In the genomic region with DNA sequence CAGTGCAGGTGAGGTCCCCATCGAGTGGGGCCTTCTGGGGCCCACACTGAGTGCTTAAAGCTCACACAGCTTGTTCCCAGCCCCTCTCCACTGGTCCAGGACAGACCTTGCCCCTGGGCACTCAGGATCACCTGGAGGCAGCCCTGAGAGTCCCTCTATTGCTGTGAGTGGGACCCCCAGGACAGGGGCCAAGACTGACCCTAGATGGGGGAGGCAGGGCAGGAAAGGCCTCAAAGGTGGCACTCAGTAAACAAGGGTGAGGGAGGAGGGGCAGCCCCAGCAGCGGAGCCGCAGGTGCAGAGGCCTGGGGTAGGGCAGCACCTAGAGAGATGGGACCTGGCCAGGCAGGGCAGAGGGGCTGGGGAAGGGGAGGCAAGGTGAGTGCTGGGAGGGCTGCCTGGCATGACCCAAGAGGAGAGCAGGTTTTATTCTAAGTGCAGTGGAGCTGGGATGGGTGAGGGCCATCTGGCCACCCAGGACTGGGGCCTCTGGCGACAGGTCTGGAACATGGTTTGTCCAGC, we compare ENCODE assay signal across 20 cellular contexts. TPM values are rescaled to one million over a fixed set of nuclear protein-coding genes. Genes with fewer than 3 reads are reported as not detected.
DNase-seq lines count a peak whose midpoint lies in the region; ATAC-seq lines count a peak whose summit lies in the region.
"Had no signal": no experiment of that assay in that cellular context is flagged by ENCODE, and none has a peak within 500 bp of the region (broad histone marks: within the 10 kb centered on the region; RNA-seq: fewer than 3 reads in every experiment).

No MANE protein-coding gene starts in this region.

- intact Hi-C loops in cardiac septum (cut with DNase I) (no loop called here), left cardiac atrium (cut with DNase I) (no loop called here), posterior vena cava (cut with DNase I) (no loop called here)

- ATAC-seq in left cardiac atrium (no peak), GM21737 (IDR thresholded peaks at IDR 0.05; ENCODE audit: unreplicated experiment) (no peak)
- ATAC-seq: CD8-positive, alpha-beta T cell; PC-3 had no signal

- peak; percentile 74 for DNase-seq in cardiac septum (ENCODE audit: low spot score)
- DNase-seq in left cardiac atrium, result no peak
- peak; percentile 44 for DNase-seq in islet precursor cell
- DNase-seq in posterior vena cava (ENCODE audit: low spot score), result peak; percentile 71
- DNase-seq in NCI-H2107 (lab: John Stamatoyannopoulos, UW), result no peak
- DNase-seq in activated CD4-positive, alpha-beta T cell treated with anti-CD3 and anti-CD28 coated beads for 1 hour, result no peak
- no peak for DNase-seq in DMS153 (lab: John Stamatoyannopoulos, UW)
- DNase-seq: Calu3, HCEC 1CT, MV-4-11, NCI-H1694 treated with DMSO at 0.1 percent for 48 hours, NCI-H2227 treated with DMSO at 0.1 percent for 48 hours, NCI-H510A treated with DMSO at 0.1 percent for 48 hours, NCI-H82, PC-3, RPMI8226, SJCRH30 had no signal

RNA-seq across cellular contexts. Expression of a gene that starts 27.9 kb away (rescaled TPM):
- total RNA-seq in cardiac septum (not detected), left cardiac atrium (not detected), posterior vena cava (not detected)
- total RNA-seq: Calu3; CD8-positive, alpha-beta T cell; HT1080; PC-3; SJCRH30 had no signal

RNA-seq across cellular contexts. Expression of a gene that starts 53.1 kb away (rescaled TPM):
- total RNA-seq in cardiac septum (22.0 TPM), left cardiac atrium (10 to 100 TPM; 15.7 to 20.7 TPM), posterior vena cava (10 to 100 TPM; 26.8 to 26.9 TPM)

Comparison
In these comparisons a context has a peak if more than half of its experiments do, and no peak if none do; other contexts are left out.
1. DNase-seq: peak in cardiac septum (single experiment), islet precursor cell (single experiment) and posterior vena cava (single experiment); none in left cardiac atrium (single experiment), NCI-H2107 (single experiment), activated CD4-positive, alpha-beta T cell treated with anti-CD3 and anti-CD28 coated beads for 1 hour (single experiment) and DMS153 (single experiment).